Comparison of ENCODE assay signal across 8 cellular contexts in the genomic region with DNA sequence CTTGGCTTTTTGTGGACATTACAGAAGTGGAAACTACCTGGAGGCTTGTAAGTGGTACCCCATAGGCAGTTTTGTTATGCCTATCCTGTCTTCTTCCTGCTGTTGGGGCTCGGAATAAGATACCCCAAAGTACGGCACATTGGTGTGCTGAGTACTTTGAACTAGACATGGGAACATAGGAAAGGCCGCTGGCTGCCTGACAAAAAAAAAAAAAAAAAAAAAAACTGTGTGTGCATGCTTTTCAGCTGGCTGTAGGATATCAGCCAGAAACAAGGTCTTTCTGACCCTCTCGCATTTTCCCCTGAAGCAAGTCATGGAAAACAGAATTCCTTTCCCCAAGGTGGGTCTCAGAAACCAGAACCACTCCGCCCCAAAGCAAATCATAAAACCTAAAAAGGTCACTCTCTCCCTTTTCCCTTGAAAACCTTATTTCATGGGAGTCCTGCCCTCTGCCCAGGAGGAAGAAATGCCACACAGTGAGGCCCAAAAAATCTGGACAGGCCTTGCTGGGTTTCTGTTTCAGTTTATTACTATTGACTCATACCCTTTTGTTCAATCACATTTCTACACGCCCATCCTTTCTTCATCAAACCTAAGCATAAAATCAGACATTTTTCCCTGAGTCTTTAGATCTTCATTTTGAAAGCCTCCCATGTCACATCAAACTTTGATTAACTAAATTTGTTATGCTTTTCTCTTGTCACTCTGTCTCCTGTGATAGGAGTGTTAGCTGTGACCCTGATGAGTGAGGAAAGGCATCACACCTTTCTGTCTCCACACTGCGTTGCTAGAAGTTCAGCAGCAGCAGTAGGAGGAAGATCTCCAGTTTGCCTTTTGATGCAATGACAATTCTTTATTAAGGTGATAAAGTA. TPM values are rescaled to one million over a fixed set of nuclear protein-coding genes. Genes with fewer than 3 reads are reported as not detected.
A peak's percentile ranks its signal among the peaks of the same experiment; 100 is the strongest.
DNase-seq lines count a peak whose midpoint lies in the region; ATAC-seq, FAIRE-seq and TF ChIP-seq lines count a peak whose summit lies in the region.

No MANE protein-coding gene starts in this region.

- H3K4me3 ChIP-seq in A549: no peak overlapping the region
- no peak overlapping the region for H3K4me3 ChIP-seq in A673 (ENCODE audit: low read depth, low read length, poor library complexity, severe bottlenecking)

- no peak for TF ChIP-seq POLR2A in A549 (IDR thresholded peaks at IDR 0.05; ENCODE audit: low read length)

- no peak for TF ChIP-seq RAD21 in A549 (conservative IDR thresholded peaks at IDR 0.05 in 1 of 2, IDR thresholded peaks at IDR 0.05 in 1 of 2)

- 86% methylated on average over 6 of the region's 7 CpGs for WGBS in A549 (ENCODE audit: missing lambda C conversion rate)

- no peak; a peak in 1 of 6 replicates for ATAC-seq in A549
- ATAC-seq in HG02610 (IDR thresholded peaks at IDR 0.05; ENCODE audit: unreplicated experiment): peak; percentile 22
- ATAC-seq in left colon: peak; percentile 48
- no peak for ATAC-seq in GM19455 (IDR thresholded peaks at IDR 0.05; ENCODE audit: unreplicated experiment)

- peaks cover 20% of the 10 kb centered on the region for H3K4me1 ChIP-seq in A549
- H3K4me1 ChIP-seq in A673 (ENCODE audit: insufficient read depth, low read length, poor library complexity, severe bottlenecking): no peaks in the 10 kb centered on the region

- intact Hi-C loops in left colon (cut with DNase I, micrococcal nuclease): no loop called here
- intact Hi-C loops in A673 (cut with micrococcal nuclease; ENCODE audit: unreplicated experiment): no loop called here

- H3K4me2 ChIP-seq in A549: peak overlapping the region; percentile 40

- TF ChIP-seq CTCF in A549 (IDR thresholded peaks at IDR 0.05) (no peak), A673 (conservative IDR thresholded peaks at IDR 0.05; ENCODE audit: low read depth, low read length) (no peak)

- CTCF ChIA-PET in A549 (lab: Yijun Ruan, JAX) (interaction anchor here (0.7 to 2.3 kb wide), 3 partner anchors 23 to 111 kb away, joined by 4 to 6 read pairs (median 4); no protein-coding TSS in a partner anchor), A673 (lab: Charles Lee) (no interaction called here)

- no peaks in the 10 kb centered on the region for H3K9me3 ChIP-seq in A549
- no peaks in the 10 kb centered on the region for H3K9me3 ChIP-seq in A673 (ENCODE audit: low read depth, low read length, poor library complexity, severe bottlenecking)

- H3K36me3 ChIP-seq in A673 (ENCODE audit: insufficient read depth, low read length, poor library complexity, severe bottlenecking): no peaks in the 10 kb centered on the region

- no peak for DNase-seq in A549 (ENCODE audit: low read depth in 1 of 2, low spot score in 1 of 2)
- peak; percentile 2 for DNase-seq in SK-MEL-5 (ENCODE audit: low read depth, low spot score)
- no peak for DNase-seq in left colon
- no peak for DNase-seq in ecto neural progenitor cell (ENCODE audit: low spot score)
- no peak for DNase-seq in stimulated activated CD4-positive, alpha-beta T cell treated with anti-CD3 and anti-CD28 coated beads, Interleukin-4, amount 100 ng/mL, for 4 hours
- DNase-seq in A673 (ENCODE audit: low spot score): no peak

- POLR2A ChIA-PET in A549 (lab: Yijun Ruan, JAX): no interaction called here
- POLR2A ChIA-PET in A673 (lab: Charles Lee; ENCODE audit: low non-redundant PET): no interaction called here

- in situ Hi-C loops in SK-MEL-5 (cut with HindIII; ENCODE audit: low pct_unique_long_range_greater_than_20kb, low sequenced_read_pairs): no loop called here

- FAIRE-seq in A549 (lab: Jason Lieb, UNC): no peak

- peak overlapping the region in 1 of 2 experiments; percentile 51; a peak in 2 of 6 replicates for H3K27ac ChIP-seq in A549
- H3K27ac ChIP-seq in A673 (ENCODE audit: low read depth, low read length, poor library complexity, severe bottlenecking): no peak overlapping the region

- BruUV-seq in A673 (replicated peaks; lab: Mats Ljungman, UMichigan): no TSS peak

- TF ChIP-seq EP300 in A549 (IDR thresholded peaks at IDR 0.05): no peak

- no peaks in the 10 kb centered on the region for H3K27me3 ChIP-seq in A673 (replicated peaks; ENCODE audit: insufficient read depth, low read depth, low read length, poor library complexity)

TF ChIP-seq in A549, 52 proteins besides CTCF, POLR2A, EP300 and RAD21:
- no peak for TF ChIP-seq ZC3H11A (IDR thresholded peaks at IDR 0.05)
- no peak for TF ChIP-seq FOSL2 (IDR thresholded peaks at IDR 0.05)
- TF ChIP-seq FOSL2 (CRISPR knock-in tag; IDR thresholded peaks at IDR 0.05): no peak
- TF ChIP-seq GATA3 (IDR thresholded peaks at IDR 0.05; ENCODE audit: borderline replicate concordance): no peak
- TF ChIP-seq CBX2 (IDR thresholded peaks at IDR 0.05; ENCODE audit: borderline replicate concordance, low read depth): no peak
- TF ChIP-seq, protein P1, sequence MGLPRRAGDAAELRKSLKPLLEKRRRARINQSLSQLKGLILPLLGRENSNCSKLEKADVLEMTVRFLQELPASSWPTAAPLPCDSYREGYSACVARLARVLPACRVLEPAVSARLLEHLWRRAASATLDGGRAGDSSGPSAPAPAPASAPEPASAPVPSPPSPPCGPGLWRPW (IDR thresholded peaks at IDR 0.05): no peak
- no peak for TF ChIP-seq CBX8 (IDR thresholded peaks at IDR 0.05)
- no peak for TF ChIP-seq SMC3 (IDR thresholded peaks at IDR 0.05)
- TF ChIP-seq JUN (IDR thresholded peaks at IDR 0.05): no peak
- TF ChIP-seq, protein P2, sequence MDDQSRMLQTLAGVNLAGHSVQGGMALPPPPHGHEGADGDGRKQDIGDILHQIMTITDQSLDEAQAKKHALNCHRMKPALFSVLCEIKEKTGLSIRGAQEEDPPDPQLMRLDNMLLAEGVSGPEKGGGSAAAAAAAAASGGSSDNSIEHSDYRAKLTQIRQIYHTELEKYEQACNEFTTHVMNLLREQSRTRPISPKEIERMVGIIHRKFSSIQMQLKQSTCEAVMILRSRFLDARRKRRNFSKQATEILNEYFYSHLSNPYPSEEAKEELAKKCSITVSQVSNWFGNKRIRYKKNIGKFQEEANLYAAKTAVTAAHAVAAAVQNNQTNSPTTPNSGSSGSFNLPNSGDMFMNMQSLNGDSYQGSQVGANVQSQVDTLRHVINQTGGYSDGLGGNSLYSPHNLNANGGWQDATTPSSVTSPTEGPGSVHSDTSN (IDR thresholded peaks at IDR 0.05): no peak
- TF ChIP-seq KDM5A (IDR thresholded peaks at IDR 0.05): no peak
- TF ChIP-seq PHF8 (IDR thresholded peaks at IDR 0.05; ENCODE audit: borderline replicate concordance, low read depth): no peak
- TF ChIP-seq JUNB (IDR thresholded peaks at IDR 0.05): no peak
- TF ChIP-seq HOXB13 (CRISPR knock-in tag; IDR thresholded peaks at IDR 0.05; ENCODE audit: low read depth): no peak
- TF ChIP-seq MAZ (IDR thresholded peaks at IDR 0.05; ENCODE audit: borderline replicate concordance, low read depth, low read length): no peak
- TF ChIP-seq, protein P3, sequence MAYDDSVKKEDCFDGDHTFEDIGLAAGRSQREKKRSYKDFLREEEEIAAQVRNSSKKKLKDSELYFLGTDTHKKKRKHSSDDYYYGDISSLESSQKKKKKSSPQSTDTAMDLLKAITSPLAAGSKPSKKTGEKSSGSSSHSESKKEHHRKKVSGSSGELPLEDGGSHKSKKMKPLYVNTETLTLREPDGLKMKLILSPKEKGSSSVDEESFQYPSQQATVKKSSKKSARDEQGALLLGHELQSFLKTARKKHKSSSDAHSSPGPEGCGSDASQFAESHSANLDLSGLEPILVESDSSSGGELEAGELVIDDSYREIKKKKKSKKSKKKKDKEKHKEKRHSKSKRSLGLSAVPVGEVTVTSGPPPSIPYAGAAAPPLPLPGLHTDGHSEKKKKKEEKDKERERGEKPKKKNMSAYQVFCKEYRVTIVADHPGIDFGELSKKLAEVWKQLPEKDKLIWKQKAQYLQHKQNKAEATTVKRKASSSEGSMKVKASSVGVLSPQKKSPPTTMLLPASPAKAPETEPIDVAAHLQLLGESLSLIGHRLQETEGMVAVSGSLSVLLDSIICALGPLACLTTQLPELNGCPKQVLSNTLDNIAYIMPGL (CRISPR knock-in tag; IDR thresholded peaks at IDR 0.05; ENCODE audit: borderline replicate concordance): no peak
- TF ChIP-seq CHD4 (IDR thresholded peaks at IDR 0.05; ENCODE audit: borderline replicate concordance): no peak
TF ChIP-seq in A549: peak in this region for 0.

RNA-seq across cellular contexts. Expression of a gene that starts 17.2 kb away (rescaled TPM):
- polyA plus RNA-seq in A549 (2011; rRNA removed) (2.8 and 3.0 TPM in 2 replicates), A549 (2017; fragmentation: RNase III; extraction: RNeasy Plus Mini Kit Qiagen cat#74134 plus additional on column Dnase treatment) (0.45 to 0.87 TPM (median 0.65 TPM) in 3 replicates)
- 0.17 and 0.31 TPM in 2 replicates for polyA plus RNA-seq in A549 (2012; cell fraction: cytosol; rRNA removed)
- polyA plus RNA-seq in A549 (2012; cell fraction: nucleus; rRNA removed): 0.14 and 0.27 TPM in 2 replicates
- 3.2 and 4.0 TPM in 2 replicates for polyA minus RNA-seq in A549 (2011; rRNA and poly(A)+ RNA removed)
- 0.45 TPM in 2 replicates for total RNA-seq in SK-MEL-5 (2014; rRNA removed; shearing (Covaris generic))
- polyA plus RNA-seq in SK-MEL-5 (2015; cell fraction: cytosol; rRNA removed): 0.13 and 0.37 TPM in 2 replicates
- polyA plus RNA-seq in SK-MEL-5 (2015; cell fraction: nucleus; rRNA removed): not detected in 2 replicates
- total RNA-seq in left colon (1 to 10 TPM in 1 of 2 donors, under 1 TPM in 1; 0.67 to 1.3 TPM), A673 (2021) (0.42 TPM in 1 of 2 replicates, not detected in the other)

Comparison
In these comparisons a context has a peak if more than half of its experiments do, and no peak if none do; other contexts are left out.
1. ATAC-seq: peak in HG02610 (single experiment) and left colon (single experiment); none in A549 (0 of 2) and GM19455 (single experiment).